ENCODE assay signal across 23 cellular contexts in genomic region chr12:98475565-98475908, GRCh38. TPM values are rescaled to one million over a fixed set of nuclear protein-coding genes. Genes with fewer than 3 reads are reported as not detected.
DNase-seq lines count a peak whose midpoint lies in the region; ATAC-seq, FAIRE-seq and TF ChIP-seq lines count a peak whose summit lies in the region.
"Had no signal": no experiment of that assay in that cellular context is flagged by ENCODE, and none has a peak within 500 bp of the region (broad histone marks: within the 10 kb centered on the region; RNA-seq: fewer than 3 reads in every experiment).

No MANE protein-coding gene starts in this region.

- no peak for TF ChIP-seq POLR2A in transverse colon (IDR thresholded peaks at IDR 0.05)
- no peak for TF ChIP-seq POLR2A in H54 (IDR thresholded peaks at IDR 0.05; ENCODE audit: low read depth, low read length)

- H3K4me3 Mint-ChIP-seq in chondrocyte (ENCODE audit: unreplicated experiment) (peak overlapping the region; percentile 50), nephron (no peak overlapping the region)
- H3K4me3 Mint-ChIP-seq: activated CD8-positive, alpha-beta memory T cell treated with anti-CD3 and anti-CD28 coated beads, Interleukin-2, amount 10 ng/mL, durations not matched to agents 7 days and 5 days; activated T-helper 17 cell treated with anti-CD3 and anti-CD28 coated beads, Interleukin-2, amount 50 U/mL, for 72 hours; central memory CD8-positive, alpha-beta T cell; effector memory CD8-positive, alpha-beta T cell had no signal

- BruUV-seq in PC-9 (replicated peaks; lab: Mats Ljungman, UMichigan) = no TSS peak

- H3K36me3 ChIP-seq in PC-9 (ENCODE audit: low read depth) = no peaks in the 10 kb centered on the region
- H3K36me3 ChIP-seq in transverse colon = no peaks in the 10 kb centered on the region
- H3K36me3 ChIP-seq: BLaER1 had no signal

- in situ Hi-C loops in transverse colon (cut with MboI; ENCODE audit: low pct_ligation_motif_present in 1 of 4, low pct_unique_long_range_greater_than_20kb in 1 of 4, low sequenced_read_pairs in 3 of 4) = no loop called here

- DNase-seq in PC-9 (no peak), chondrocyte (ENCODE audit: low spot score) (no peak), transverse colon (no peak), NCI-H1436 treated with DMSO at 0.1 percent for 48 hours (lab: John Stamatoyannopoulos, UW) (no peak), H54 (ENCODE audit: insufficient read length, low spot score) (no peak)
- DNase-seq in stimulated activated CD4-positive, alpha-beta T cell treated with anti-CD3 and anti-CD28 coated beads, Interleukin-2, amount 100 ng/mL, for 24 hours = no peak
- DNase-seq: activated CD4-positive, alpha-beta T cell treated with anti-CD3 and anti-CD28 coated beads for 1 hour; activated CD8-positive, alpha-beta memory T cell treated with anti-CD3 and anti-CD28 coated beads, Interleukin-2, amount 10 ng/mL, durations not matched to agents 7 days and 5 days; effector memory CD8-positive, alpha-beta T cell; hippocampal formation; KBM-7; kidney; midbrain; NCI-H1092; NCI-H748 treated with DMSO at 0.1 percent for 48 hours; OCI-M1; stimulated activated CD4-positive, alpha-beta T cell treated with anti-CD3 and anti-CD28 coated beads, Interleukin-2, amount 100 ng/mL, for 48 hours; substantia nigra had no signal

- POLR2A ChIA-PET in PC-9 (lab: Charles Lee; ENCODE audit: unreplicated experiment) = no interaction called here

- no peaks in the 10 kb centered on the region for H3K9me2 ChIP-seq in PC-9 (ENCODE audit: insufficient read depth)

- peak overlapping the region; percentile 59; the same call in 1 of the 2 replicates for H2AFZ ChIP-seq in PC-9

- H3K9me3 Mint-ChIP-seq in chondrocyte (ENCODE audit: low read depth) (peaks cover 3% of the 10 kb centered on the region), nephron (no peaks in the 10 kb centered on the region)
- H3K9me3 Mint-ChIP-seq: activated T-helper 17 cell treated with anti-CD3 and anti-CD28 coated beads, Interleukin-2, amount 50 U/mL, for 72 hours; central memory CD8-positive, alpha-beta T cell; effector memory CD8-positive, alpha-beta T cell had no signal

- H3K27ac ChIP-seq in PC-9 (peak overlapping the region; percentile 65), transverse colon (peak overlapping the region; percentile 16 to 70 (median 62))
- H3K27ac ChIP-seq: BLaER1 had no signal

- peak overlapping the region; percentile 98 for H3K27ac Mint-ChIP-seq in chondrocyte (ENCODE audit: unreplicated experiment)
- peak overlapping the region; percentile 85 to 92 (median 91) for H3K27ac Mint-ChIP-seq in nephron
- H3K27ac Mint-ChIP-seq: activated CD8-positive, alpha-beta memory T cell treated with anti-CD3 and anti-CD28 coated beads, Interleukin-2, amount 10 ng/mL, durations not matched to agents 7 days and 5 days; activated T-helper 17 cell treated with anti-CD3 and anti-CD28 coated beads, Interleukin-2, amount 50 U/mL, for 72 hours had no signal

- TF ChIP-seq EP300 in transverse colon (IDR thresholded peaks at IDR 0.05; ENCODE audit: low read depth) = no peak

- H3K27me3 Mint-ChIP-seq in chondrocyte (ENCODE audit: low read depth) = no peaks in the 10 kb centered on the region
- no peaks in the 10 kb centered on the region for H3K27me3 Mint-ChIP-seq in nephron (ENCODE audit: low read depth)
- H3K27me3 Mint-ChIP-seq: activated CD8-positive, alpha-beta memory T cell treated with anti-CD3 and anti-CD28 coated beads, Interleukin-2, amount 10 ng/mL, durations not matched to agents 7 days and 5 days; activated T-helper 17 cell treated with anti-CD3 and anti-CD28 coated beads, Interleukin-2, amount 50 U/mL, for 72 hours; central memory CD8-positive, alpha-beta T cell had no signal

- H3K4me1 ChIP-seq in PC-9 (replicated peaks; ENCODE audit: insufficient read depth) (peaks cover 18% of the 10 kb centered on the region), transverse colon (no peaks in the 10 kb centered on the region)
- H3K4me1 ChIP-seq: BLaER1 had no signal

- ATAC-seq in GM19035 (IDR thresholded peaks at IDR 0.05; ENCODE audit: unreplicated experiment) = no peak
- ATAC-seq: activated CD8-positive, alpha-beta memory T cell treated with anti-CD3 and anti-CD28 coated beads, Interleukin-2, amount 10 ng/mL, durations not matched to agents 7 days and 5 days; activated T-helper 17 cell treated with anti-CD3 and anti-CD28 coated beads, Interleukin-2, amount 50 U/mL, for 72 hours; effector memory CD8-positive, alpha-beta T cell had no signal

- peaks cover 10% of the 10 kb centered on the region for H3F3A ChIP-seq in PC-9 (ENCODE audit: insufficient read depth, low read depth)

- H3K27me3 ChIP-seq in PC-9 (ENCODE audit: insufficient read depth, low read depth) (no peaks in the 10 kb centered on the region), transverse colon (no peaks in the 10 kb centered on the region)
- H3K27me3 ChIP-seq: BLaER1 had no signal

- no peak for FAIRE-seq in H54 (lab: Jason Lieb, UNC)
- FAIRE-seq: kidney had no signal

- H3K4me3 ChIP-seq in PC-9 = no peak overlapping the region
- no peak overlapping the region for H3K4me3 ChIP-seq in transverse colon
- H3K4me3 ChIP-seq: BLaER1 had no signal

- peak overlapping the region; percentile 50 for H3K4me2 ChIP-seq in PC-9
- H3K4me2 ChIP-seq: BLaER1 had no signal

- peaks cover 20% of the 10 kb centered on the region for H3K4me1 Mint-ChIP-seq in chondrocyte (ENCODE audit: low read depth)
- peaks cover 9% of the 10 kb centered on the region for H3K4me1 Mint-ChIP-seq in nephron
- H3K4me1 Mint-ChIP-seq: activated T-helper 17 cell treated with anti-CD3 and anti-CD28 coated beads, Interleukin-2, amount 50 U/mL, for 72 hours; central memory CD8-positive, alpha-beta T cell had no signal

- TF ChIP-seq CTCF in PC-9 (conservative IDR thresholded peaks at IDR 0.05) (no peak), chondrocyte (IDR thresholded peaks at IDR 0.05) (no peak), nephron (IDR thresholded peaks at IDR 0.05; ENCODE audit: unreplicated experiment in 3 of 3) (no peak), transverse colon (IDR thresholded peaks at IDR 0.05) (no peak)

- CTCF ChIA-PET in PC-9 (lab: Charles Lee) = interaction anchor here (0.7 kb wide), 1 partner anchor 16 kb away, joined by 4 read pairs; no protein-coding TSS in a partner anchor

- H3K79me2 ChIP-seq in PC-9 (ENCODE audit: low read depth) = no peaks in the 10 kb centered on the region

- H4K20me1 ChIP-seq in PC-9 (ENCODE audit: insufficient read depth) = no peaks in the 10 kb centered on the region
- H4K20me1 ChIP-seq: BLaER1 had no signal

- H3K36me3 Mint-ChIP-seq in chondrocyte (ENCODE audit: low read depth) (no peaks in the 10 kb centered on the region), nephron (ENCODE audit: low read depth) (no peaks in the 10 kb centered on the region)
- H3K36me3 Mint-ChIP-seq: activated CD8-positive, alpha-beta memory T cell treated with anti-CD3 and anti-CD28 coated beads, Interleukin-2, amount 10 ng/mL, durations not matched to agents 7 days and 5 days had no signal

- intact Hi-C loops in PC-9 (cut with micrococcal nuclease; ENCODE audit: unreplicated experiment) (loop anchor here (1.0 to 2.0 kb wide), 2 partner anchors 15 to 35 kb away; no protein-coding TSS in a partner anchor), transverse colon (cut with DNase I; ENCODE audit: low total_unique reads) (no loop called here)

- H3K9me3 ChIP-seq in PC-9 (ENCODE audit: insufficient read depth, low read depth) = no peaks in the 10 kb centered on the region
- H3K9me3 ChIP-seq in transverse colon = no peaks in the 10 kb centered on the region

RNA-seq across cellular contexts. Expression of gene TMPO, which starts 39.9 kb away (rescaled TPM):
- total RNA-seq in PC-9 (2021) (143 and 171 TPM in 2 replicates), chondrocyte (34.3 to 43.1 TPM (median 38.7 TPM) in 3 replicates), transverse colon (100 to 1,000 TPM in 1 of 4 donors, 10 to 100 TPM in 3; 57.8 to 164 (median 89.0) TPM)
